In the genomic region with DNA sequence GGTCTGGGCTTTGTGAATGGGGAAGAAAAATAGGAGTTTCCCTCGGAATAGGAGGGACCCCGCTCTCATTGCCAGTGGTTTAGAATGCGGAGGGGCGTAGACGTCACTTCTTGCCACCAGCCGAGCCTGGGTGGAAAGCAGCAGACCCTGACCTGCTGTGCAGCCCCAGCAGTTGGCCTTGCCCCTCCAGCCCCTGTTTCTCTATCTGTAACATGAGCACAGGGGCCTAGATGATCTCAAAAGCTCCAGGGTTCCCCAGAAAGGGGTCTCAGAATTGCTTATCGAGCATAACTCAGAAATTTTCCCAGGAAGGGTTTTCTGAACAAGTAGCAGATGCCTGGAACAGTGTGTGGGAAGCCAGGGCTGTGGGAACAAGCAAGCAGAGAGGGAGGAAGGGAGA, we compare ENCODE assay signal across 22 cellular contexts. TPM values are rescaled to one million over a fixed set of nuclear protein-coding genes. Genes with fewer than 3 reads are reported as not detected.
A peak's percentile ranks its signal among the peaks of the same experiment; 100 is the strongest.
DNase-seq lines count a peak whose midpoint lies in the region; ATAC-seq and TF ChIP-seq lines count a peak whose summit lies in the region.
"Had no signal": no experiment of that assay in that cellular context is flagged by ENCODE, and none has a peak within 500 bp of the region (broad histone marks: within the 10 kb centered on the region; RNA-seq: fewer than 3 reads in every experiment).

No MANE protein-coding gene starts in this region.

- no peak overlapping the region for H3K4me3 ChIP-seq in KMS-11 (IDR thresholded peaks at IDR 0.05; ENCODE audit: insufficient read depth, low read depth, low read length)
- H3K4me3 ChIP-seq: BLaER1 had no signal

- H2AFZ ChIP-seq in KMS-11 (ENCODE audit: low read depth) = no peak overlapping the region

- no peak overlapping the region for H3K4me3 Mint-ChIP-seq in stimulated activated memory B cell treated with anti-CD40 and anti-IgM and Interleukin-4, amounts not matched to agents 10 μg/mL and 1 μg/mL and 100 μg/mL, for 72 hours
- H3K4me3 Mint-ChIP-seq: CD4-positive, CD25-positive, alpha-beta regulatory T cell had no signal

- H3K4me1 Mint-ChIP-seq in stimulated activated memory B cell treated with anti-CD40 and anti-IgM and Interleukin-4, amounts not matched to agents 10 μg/mL and 1 μg/mL and 100 μg/mL, for 72 hours = peaks cover 14% of the 10 kb centered on the region
- H3K4me1 Mint-ChIP-seq: CD4-positive, CD25-positive, alpha-beta regulatory T cell had no signal

- peak overlapping the region; percentile 70 for H3K27ac Mint-ChIP-seq in stimulated activated memory B cell treated with anti-CD40 and anti-IgM and Interleukin-4, amounts not matched to agents 10 μg/mL and 1 μg/mL and 100 μg/mL, for 72 hours
- H3K27ac Mint-ChIP-seq: CD4-positive, CD25-positive, alpha-beta regulatory T cell had no signal

- ATAC-seq in GM18868 (IDR thresholded peaks at IDR 0.05; ENCODE audit: unreplicated experiment) (peak; percentile 20), foreskin keratinocyte (no peak)
- ATAC-seq in stimulated activated memory B cell treated with anti-CD40 and anti-IgM and Interleukin-4, amounts not matched to agents 10 μg/mL and 1 μg/mL and 100 μg/mL, for 72 hours = no peak

- H3K27me3 ChIP-seq in KMS-11 (ENCODE audit: insufficient read depth, low read depth) (no peaks in the 10 kb centered on the region), foreskin keratinocyte (no peaks in the 10 kb centered on the region)
- H3K27me3 ChIP-seq: BLaER1 had no signal

- H3K79me2 ChIP-seq in KMS-11 (ENCODE audit: insufficient read depth, low read depth) = no peaks in the 10 kb centered on the region

- DNase-seq in foreskin keratinocyte = no peak
- DNase-seq in occipital lobe (lab: John Stamatoyannopoulos, UW) = no peak
- DNase-seq in stimulated activated naive CD4-positive, alpha-beta T cell (lab: John Stamatoyannopoulos, UW) = no peak
- DNase-seq in NCI-H524 treated with DMSO at 0.1 percent for 48 hours (lab: John Stamatoyannopoulos, UW) = no peak
- DNase-seq: CD4-positive, CD25-positive, alpha-beta regulatory T cell; DMS153; DND-41; H7; KBM-7; NCI-H1048; NCI-H1694 treated with DMSO at 0.1 percent for 48 hours; NCI-H2081; NCI-H2227 treated with DMSO at 0.1 percent for 48 hours; NCI-H69; Right ventricle myocardium superior; RPMI8226 had no signal

- no peak overlapping the region for H3K9ac ChIP-seq in KMS-11
- H3K9ac ChIP-seq: BLaER1 had no signal

- H3K9me3 Mint-ChIP-seq in stimulated activated memory B cell treated with anti-CD40 and anti-IgM and Interleukin-4, amounts not matched to agents 10 μg/mL and 1 μg/mL and 100 μg/mL, for 72 hours = no peaks in the 10 kb centered on the region

- H3K4me1 ChIP-seq in KMS-11 (ENCODE audit: low read depth, poor library complexity, severe bottlenecking) (peaks cover 70% of the 10 kb centered on the region), foreskin keratinocyte (peaks cover 11% of the 10 kb centered on the region)
- H3K4me1 ChIP-seq: BLaER1 had no signal

- H3K4me2 ChIP-seq in KMS-11 = peak overlapping the region; percentile 99
- H3K4me2 ChIP-seq: BLaER1 had no signal

- no peaks in the 10 kb centered on the region for H3K36me3 Mint-ChIP-seq in stimulated activated memory B cell treated with anti-CD40 and anti-IgM and Interleukin-4, amounts not matched to agents 10 μg/mL and 1 μg/mL and 100 μg/mL, for 72 hours
- H3K36me3 Mint-ChIP-seq: CD4-positive, CD25-positive, alpha-beta regulatory T cell had no signal

- H3K27ac ChIP-seq in KMS-11 = peak overlapping the region; percentile 7; the same call in 1 of the 2 replicates
- H3K27ac ChIP-seq in foreskin keratinocyte = peak overlapping the region; percentile 46
- H3K27ac ChIP-seq: BLaER1 had no signal

- peaks cover 47% of the 10 kb centered on the region for H3K27me3 Mint-ChIP-seq in stimulated activated memory B cell treated with anti-CD40 and anti-IgM and Interleukin-4, amounts not matched to agents 10 μg/mL and 1 μg/mL and 100 μg/mL, for 72 hours

- no peaks in the 10 kb centered on the region for H4K20me1 ChIP-seq in KMS-11 (ENCODE audit: insufficient read depth)
- H4K20me1 ChIP-seq: BLaER1 had no signal

- no peak for TF ChIP-seq CTCF in KMS-11 (conservative IDR thresholded peaks at IDR 0.05; ENCODE audit: low read depth, low read length)
- TF ChIP-seq CTCF in foreskin keratinocyte (conservative IDR thresholded peaks at IDR 0.05) = no peak

- 0 out of 2 replicates have a peak, but pooled peaks cover 4% of the 10 kb centered on the region for H3K36me3 ChIP-seq in KMS-11 (ENCODE audit: insufficient read depth)
- H3K36me3 ChIP-seq: BLaER1 had no signal

RNA-seq across cellular contexts. Expression of gene C11orf91, which starts 43.9 kb away (rescaled TPM):
- total RNA-seq in foreskin keratinocyte = 0.18 and 0.41 TPM in 2 replicates
- polyA plus RNA-seq in foreskin keratinocyte = 0.20 and 0.50 TPM in 2 replicates
- not detected for total RNA-seq in occipital lobe
- total RNA-seq: CD4-positive, CD25-positive, alpha-beta regulatory T cell; H7; NCI-H460; Right ventricle myocardium superior had no signal
- polyA plus RNA-seq: AG04450; CD4-positive, CD25-positive, alpha-beta regulatory T cell had no signal
